1 cellular context compared by ENCODE assay signal in genomic region chr2:159712194-159712928, GRCh38.
A peak's percentile ranks its signal among the peaks of the same experiment; 100 is the strongest.
TF ChIP-seq lines count a peak whose summit lies in the region.

TSS of gene MARCHF7 (plus strand) at chr2:159712506. CDS start at chr2:159729023, 16,517 bp downstream.

TF ChIP-seq in K562, 482 proteins besides CTCF, POLR2A, EP300 and RAD21 (continued from another document and continues in another):
- TF ChIP-seq FIP1L1 (IDR thresholded peaks at IDR 0.05; ENCODE audit: low read depth, low read length, poor library complexity, severe bottlenecking) (peak; percentile 92), MGA (IDR thresholded peaks at IDR 0.05) (no peak), SMARCA5 (IDR thresholded peaks at IDR 0.05) (no peak; the same call in 1 of the 2 replicates), ATF1 (CRISPR knock-in tag; IDR thresholded peaks at IDR 0.05) (no peak), ATF1 (tag; IDR thresholded peaks at IDR 0.05) (peak; percentile 86), CCNT2 (IDR thresholded peaks at IDR 0.05; ENCODE audit: borderline replicate concordance, extremely low read depth, insufficient read length, low read depth, low read length) (peak; percentile 92), NR2C1 (IDR thresholded peaks at IDR 0.05) (no peak), NR2C1 (tag; IDR thresholded peaks at IDR 0.05) (no peak), ELK3 (CRISPR knock-in tag; IDR thresholded peaks at IDR 0.05) (no peak), ZNF449 (CRISPR knock-in tag; IDR thresholded peaks at IDR 0.05) (no peak), E2F4 (CRISPR knock-in tag; IDR thresholded peaks at IDR 0.05; ENCODE audit: low read depth) (0 out of 2 replicates have a peak, but pooled peaks have one; percentile 21), EWSR1 (IDR thresholded peaks at IDR 0.05; ENCODE audit: borderline replicate concordance, low read depth, partially characterized antibody) (no peak), CBX2 (IDR thresholded peaks at IDR 0.05; ENCODE audit: insufficient read depth, low read length, poor library complexity, severe bottlenecking) (no peak), PRMT5 (CRISPR knock-in tag; IDR thresholded peaks at IDR 0.05) (peak; percentile 47; the same call in 1 of the 2 replicates), ZNF436 (CRISPR knock-in tag; IDR thresholded peaks at IDR 0.05) (no peak), LARP7 (IDR thresholded peaks at IDR 0.05) (peak; percentile 97), ESRRA (IDR thresholded peaks at IDR 0.05; ENCODE audit: borderline replicate concordance, low read depth) (peak; percentile 66), NFE2L1 (tag; IDR thresholded peaks at IDR 0.05; ENCODE audit: borderline replicate concordance, low read depth) (no peak), ZC3H8 (IDR thresholded peaks at IDR 0.05) (peak; percentile 45; the same call in 1 of the 2 replicates), SNAPC5 (CRISPR knock-in tag; IDR thresholded peaks at IDR 0.05) (no peak), TEAD1 (CRISPR knock-in tag; IDR thresholded peaks at IDR 0.05) (peak in 1 of 2 experiments; percentile 93; a peak in 2 of 4 replicates), SLC30A9 (CRISPR knock-in tag; IDR thresholded peaks at IDR 0.05) (no peak), ZNF347 (CRISPR knock-in tag; IDR thresholded peaks at IDR 0.05; ENCODE audit: low read depth) (no peak), ZNF407 (IDR thresholded peaks at IDR 0.05; ENCODE audit: low read depth) (no peak), ZC3H11A (IDR thresholded peaks at IDR 0.05; ENCODE audit: low read depth, low read length) (no peak), TFAP4 (CRISPR knock-in tag; IDR thresholded peaks at IDR 0.05; ENCODE audit: borderline replicate concordance) (peak; percentile 93), PYGO2 (tag; IDR thresholded peaks at IDR 0.05) (no peak), MITF (IDR thresholded peaks at IDR 0.05) (no peak)
